Comparison of ENCODE assay signal across 9 cellular contexts in genomic region chr17:40313660-40314556, GRCh38. TPM values are rescaled to one million over a fixed set of nuclear protein-coding genes. Genes with fewer than 3 reads are reported as not detected.
A peak's percentile ranks its signal among the peaks of the same experiment; 100 is the strongest.
DNase-seq lines count a peak whose midpoint lies in the region; ATAC-seq and TF ChIP-seq lines count a peak whose summit lies in the region.
"Had no signal": no experiment of that assay in that cellular context is flagged by ENCODE, and none has a peak within 500 bp of the region (broad histone marks: within the 10 kb centered on the region; RNA-seq: fewer than 3 reads in every experiment).

No MANE protein-coding gene starts in this region.

- DNase-seq in HCT116 (ENCODE audit: low read depth, low spot score) (no peak), T-cell (peak in 1 of 34 experiments; percentile 9), lower lobe of right lung (no peak), A172 (ENCODE audit: low spot score) (no peak), H9 (no peak)

- H3K9me2 ChIP-seq in HCT116 (ENCODE audit: insufficient read depth) = no peaks in the 10 kb centered on the region

- no peak overlapping the region for H2BK5ac ChIP-seq in H9 (ENCODE audit: insufficient read length, low read length)

- no peak for ATAC-seq in HCT116
- no peak for ATAC-seq in T-cell (replicated peaks in 1 of 4)
- ATAC-seq in lower lobe of right lung = no peak
- no peak for ATAC-seq in GM18868 (IDR thresholded peaks at IDR 0.05; ENCODE audit: unreplicated experiment)
- no peak for ATAC-seq in HG02938 (IDR thresholded peaks at IDR 0.05; ENCODE audit: unreplicated experiment)

- no peaks in the 10 kb centered on the region for H4K20me1 ChIP-seq in HCT116 (ENCODE audit: insufficient read depth)
- H4K20me1 ChIP-seq in H9 (ENCODE audit: control insufficient read depth, insufficient read depth, insufficient read length) = peaks cover 4% of the 10 kb centered on the region

- H2AFZ ChIP-seq in HCT116 (ENCODE audit: low read depth, low read length, poor library complexity, severe bottlenecking) (no peak overlapping the region), H9 (ENCODE audit: low read length) (no peak overlapping the region)

- H4K5ac ChIP-seq in H9 (ENCODE audit: insufficient read length, low read depth, low read length) = no peak overlapping the region

- H3K4me2 ChIP-seq in HCT116 (ENCODE audit: low read length) = peak overlapping the region; percentile 77
- no peak overlapping the region for H3K4me2 ChIP-seq in H9 (ENCODE audit: insufficient read depth, insufficient read length, low read length)

- H3K27me3 ChIP-seq in HCT116 (ENCODE audit: insufficient read depth, low read length) (no peaks in the 10 kb centered on the region), lower lobe of right lung (ENCODE audit: low read depth) (no peaks in the 10 kb centered on the region), H9 (ENCODE audit: insufficient read depth, low read length) (peaks cover 2% of the 10 kb centered on the region; the same call in 1 of the 2 replicates)

- H3K36me3 Mint-ChIP-seq in T-cell (no peaks in the 10 kb centered on the region), H9 (ENCODE audit: insufficient read depth in 1 of 3, low read depth in 3 of 3) (no peaks in the 10 kb centered on the region; a peak in 1 of 7 replicates)

- peak overlapping the region; percentile 49 for H3K9ac ChIP-seq in HCT116 (ENCODE audit: low read length)
- no peak overlapping the region for H3K9ac ChIP-seq in H9 (ENCODE audit: extremely low read depth, insufficient read length, low read length)

- H3K9me3 ChIP-seq in HCT116 (ENCODE audit: control insufficient read depth in 1 of 2, insufficient read depth in 1 of 2, low read depth in 1 of 2, low read length in 2 of 2) (no peaks in the 10 kb centered on the region), lower lobe of right lung (no peaks in the 10 kb centered on the region), H9 (ENCODE audit: control insufficient read depth, low read depth, low read length) (no peaks in the 10 kb centered on the region)

- RAD21 ChIA-PET in HCT116 (lab: Charles Lee; ENCODE audit: low non-redundant PET in 1 of 2, low total read pairs in 2 of 2, uncharacterized antibody in 2 of 2, unreplicated experiment in 2 of 2) = no interaction called here

- H2AK5ac ChIP-seq in H9 (ENCODE audit: insufficient read length, low read length) = no peak overlapping the region

- no peak overlapping the region for H3K23ac ChIP-seq in H9 (ENCODE audit: insufficient read length, low read depth, low read length)

- no peak for TF ChIP-seq POLR2A in HCT116 (IDR thresholded peaks at IDR 0.05; ENCODE audit: borderline replicate concordance, extremely low read depth, insufficient read depth, insufficient read length)

- H4K8ac ChIP-seq in H9 (replicated peaks; ENCODE audit: insufficient read length, low read depth, low read length) = no peak overlapping the region

- TF ChIP-seq CTCF in 22Rv1 (IDR thresholded peaks at IDR 0.05) (no peak), HCT116 (IDR thresholded peaks at IDR 0.05 in 2 of 3, conservative IDR thresholded peaks at IDR 0.05 in 1 of 3; ENCODE audit: borderline replicate concordance in 1 of 3, insufficient read depth in 1 of 3, low read depth in 2 of 3, low read length in 2 of 3) (no peak), lower lobe of right lung (IDR thresholded peaks at IDR 0.05) (no peak), H9 (conservative IDR thresholded peaks at IDR 0.05) (no peak)

- peaks cover 77 to 90% of the 10 kb centered on the region in 2 experiments for H3K4me1 ChIP-seq in HCT116 (ENCODE audit: control insufficient read depth in 1 of 2, insufficient read depth in 2 of 2, low read length in 2 of 2)
- peaks cover 90% of the 10 kb centered on the region for H3K4me1 ChIP-seq in lower lobe of right lung
- H3K4me1 ChIP-seq in H9 (ENCODE audit: insufficient read depth, low read length) = peaks cover 5% of the 10 kb centered on the region; the same call in 1 of the 2 replicates

- H3K4ac ChIP-seq in H9 (ENCODE audit: low read depth, low read length) = no peak overlapping the region

- H3T11ph ChIP-seq in H9 (ENCODE audit: low read length) = no peak overlapping the region

- no peak overlapping the region for H2BK20ac ChIP-seq in H9 (ENCODE audit: low read depth, low read length, poor library complexity, severe bottlenecking)

- peaks cover 31% of the 10 kb centered on the region for H3K23me2 ChIP-seq in H9 (ENCODE audit: insufficient read length, low read depth, low read length, poor library complexity, severe bottlenecking)

- intact Hi-C loops in HCT116 (cut with micrococcal nuclease) = no loop called here
- intact Hi-C loops in lower lobe of right lung (cut with DNase I) = no loop called here

- H3K4me3 Mint-ChIP-seq in T-cell (no peak overlapping the region), H9 (no peak overlapping the region)

- CTCF ChIA-PET in HCT116 (lab: Charles Lee) = interaction anchor here (0.7 kb wide), 1 partner anchor 71 kb away, joined by 3 read pairs; no protein-coding TSS in a partner anchor
- CTCF ChIA-PET in T-cell (lab: Charles Lee) = interaction anchor here in 1 of 2 donors (0.6 kb wide), 1 partner anchor 106 kb away, joined by 3 read pairs; no protein-coding TSS in a partner anchor

- H3K79me1 ChIP-seq in H9 (ENCODE audit: insufficient read depth, low read depth, low read length, poor library complexity, severe bottlenecking) = no peaks in the 10 kb centered on the region

- H3K9me3 Mint-ChIP-seq in T-cell (no peaks in the 10 kb centered on the region), H9 (no peaks in the 10 kb centered on the region)

- no peak overlapping the region for H2BK12ac ChIP-seq in H9 (ENCODE audit: insufficient read length, low read depth, low read length)

- H3K18ac ChIP-seq in H9 (ENCODE audit: insufficient read length, low read depth, low read length) = no peak overlapping the region

- no peak for TF ChIP-seq RAD21 in HCT116 (IDR thresholded peaks at IDR 0.05; ENCODE audit: low read depth)

- peak overlapping the region in 1 of 2 experiments; percentile 28; a peak in 1 of 4 replicates for H3K4me3 ChIP-seq in HCT116 (replicated peaks in 1 of 2; ENCODE audit: low read depth in 1 of 2, low read length in 2 of 2)
- no peak overlapping the region for H3K4me3 ChIP-seq in lower lobe of right lung

- H2BK120ac ChIP-seq in H9 (ENCODE audit: low read depth, low read length, poor library complexity, severe bottlenecking) = no peak overlapping the region

- no CpG with 5 or more reads among the region's 7 CpGs for WGBS in H9 (ENCODE audit: extremely low coverage, insufficient read length, low lambda C conversion rate)

- no peak overlapping the region for H3K14ac ChIP-seq in H9 (ENCODE audit: insufficient read depth, low read length)

- H3K79me2 ChIP-seq in HCT116 (ENCODE audit: insufficient read depth, low read length) (peaks cover 8% of the 10 kb centered on the region), H9 (ENCODE audit: insufficient read depth, low read length) (no peaks in the 10 kb centered on the region; the same call in 1 of the 2 replicates)

- peaks cover 50 to 67% (median 66%) of the 10 kb centered on the region in 3 donors for H3K4me1 Mint-ChIP-seq in T-cell
- H3K4me1 Mint-ChIP-seq in H9 = peaks cover 55 to 64% of the 10 kb centered on the region in 2 experiments

- H3K27ac Mint-ChIP-seq in T-cell = peak overlapping the region; percentile 79 to 89
- H3K27ac Mint-ChIP-seq in H9 = no peak overlapping the region; a peak in 2 of 7 replicates

- H3K27me3 Mint-ChIP-seq in T-cell = no peaks in the 10 kb centered on the region
- peaks cover 56% of the 10 kb centered on the region for H3K27me3 Mint-ChIP-seq in H9 (ENCODE audit: low read depth)

- no peak overlapping the region for H2BK15ac ChIP-seq in H9 (ENCODE audit: low read depth, low read length)

- H4K91ac ChIP-seq in H9 (ENCODE audit: insufficient read length, low read depth, low read length) = no peak overlapping the region

- no peak overlapping the region for H3K56ac ChIP-seq in H9 (ENCODE audit: insufficient read length, low read depth, low read length)

- POLR2A ChIA-PET in HCT116 (lab: Charles Lee) = interaction anchor here (0.9 kb wide), 1 partner anchor 38 kb away, joined by 3 read pairs; no protein-coding TSS in a partner anchor
- POLR2A ChIA-PET in T-cell (lab: Charles Lee) = interaction anchor here (0.6 to 1.3 kb wide), 3 partner anchors 8 to 97 kb away, joined by 3 to 4 read pairs (median 3); no protein-coding TSS in a partner anchor

- H3K27ac ChIP-seq in 22Rv1 = peak overlapping the region; percentile 69; the same call in 1 of the 2 replicates
- H3K27ac ChIP-seq in HCT116 (ENCODE audit: low read depth, low read length) = peak overlapping the region; percentile 56
- peak overlapping the region; percentile 46 for H3K27ac ChIP-seq in lower lobe of right lung
- no peak overlapping the region for H3K27ac ChIP-seq in H9 (ENCODE audit: insufficient read length, low read depth, low read length)

- H3K36me3 ChIP-seq in HCT116 (ENCODE audit: control insufficient read depth in 1 of 2, insufficient read depth in 2 of 2, low read length in 2 of 2) (no peaks in the 10 kb centered on the region), lower lobe of right lung (no peaks in the 10 kb centered on the region)

- BruUV-seq in HCT116 (replicated peaks; lab: Mats Ljungman, UMichigan) = no TSS peak

TF ChIP-seq in HCT116, 20 proteins besides CTCF, POLR2A, EP300 and RAD21 (continues in another document):
- no peak for TF ChIP-seq ZBTB33 (IDR thresholded peaks at IDR 0.05; ENCODE audit: extremely low read depth, insufficient replicate concordance, low read length)

RNA-seq across cellular contexts. Expression of gene RARA, which starts 4.9 kb away (rescaled TPM):
- total RNA-seq in HCT116 (2021; ENCODE audit: unreplicated experiment) = 35.1 TPM
- 38.1 and 46.6 TPM in 2 replicates for polyA plus RNA-seq in HCT116 (2012)
- total RNA-seq in T-cell = 10 to 100 TPM; 46.8 to 90.7 (median 69.1) TPM
- total RNA-seq in lower lobe of right lung = 82.6 TPM
- total RNA-seq in A172 (2014; rRNA removed; shearing (Covaris generic)) = 13.7 and 33.2 TPM in 2 replicates
- total RNA-seq in H9 (2021) = 16.7 and 17.6 TPM in 2 replicates

RNA-seq across cellular contexts. Expression of gene CDC6, which starts 26.2 kb away (rescaled TPM):
- 117 TPM for total RNA-seq in HCT116 (2021; ENCODE audit: unreplicated experiment)
- 37.2 and 38.7 TPM in 2 replicates for polyA plus RNA-seq in HCT116 (2012)
- total RNA-seq in T-cell = 1 to 10 TPM; 1.3 to 3.2 (median 2.1) TPM
- 2.3 TPM for total RNA-seq in lower lobe of right lung
- total RNA-seq in A172 (2014; rRNA removed; shearing (Covaris generic)) = 85.1 and 87.9 TPM in 2 replicates
- total RNA-seq in H9 (2021) = 131 and 141 TPM in 2 replicates

RNA-seq across cellular contexts. Expression of gene GJD3, which starts 50.6 kb away (rescaled TPM):
- total RNA-seq in HCT116 (2021; ENCODE audit: unreplicated experiment) = not detected
- polyA plus RNA-seq in HCT116 (2012) = 0.29 and 1.5 TPM in 2 replicates
- total RNA-seq in T-cell = not detected
- total RNA-seq in lower lobe of right lung = 3.1 TPM
- not detected in 2 replicates for total RNA-seq in A172 (2014; rRNA removed; shearing (Covaris generic))
- total RNA-seq in H9 (2021) = not detected in 2 replicates
- total RNA-seq: kidney epithelial cell had no signal

Comparison
In these comparisons a context has a peak if more than half of its experiments do, and no peak if none do; other contexts are left out.
1. H3K27ac Mint-ChIP-seq: peak in T-cell (2 of 2); none in H9 (0 of 3).
2. RNA of gene CDC6, which starts 26.2 kb away (total RNA-seq): 131 to 141 TPM in H9, 117 TPM in HCT116 (single experiment) and 85.1 to 87.9 TPM in A172; 2.3 TPM in lower lobe of right lung (single experiment) and 1.3 to 3.2 TPM in T-cell; every median in the first group is over 10 times any median in the second.